ENCODE assay signal across 29 cellular contexts in genomic region chr4:86916392-86916791, GRCh38. TPM values are rescaled to one million over a fixed set of nuclear protein-coding genes. Genes with fewer than 3 reads are reported as not detected.
"Had no signal": no experiment of that assay in that cellular context is flagged by ENCODE, and none has a peak within 500 bp of the region (broad histone marks: within the 10 kb centered on the region; RNA-seq: fewer than 3 reads in every experiment).

No MANE protein-coding gene starts in this region.

- H3K27me3 ChIP-seq: adrenal gland, body of pancreas, esophagus muscularis mucosa, foreskin keratinocyte, gastrocnemius medialis, heart left ventricle had no signal

- DNase-seq: activated CD4-positive, alpha-beta memory T cell treated with anti-CD3 and anti-CD28 coated beads for 36 hours; activated CD4-positive, alpha-beta T cell treated with anti-CD3 and anti-CD28 coated beads for 36 hours; activated CD4-positive, alpha-beta T cell treated with anti-CD3 and anti-CD28 coated beads, Interleukin-2, amount 10 ng/mL, durations not matched to agents 24 days and 14 days; activated CD4-positive, CD25-positive, alpha-beta regulatory T cell; activated CD4-positive, CD25-positive, alpha-beta regulatory T cell treated with anti-CD3 and anti-CD28 coated beads, Interleukin-2, amount 50 U/mL, for 72 hours; activated CD8-positive, alpha-beta T cell treated with anti-CD3 and anti-CD28 coated beads, Interleukin-2, amount 10 ng/mL, durations not matched to agents 7 days and 5 days; activated effector memory CD4-positive, alpha-beta T cell treated with anti-CD3 and anti-CD28 coated beads, Interleukin-2, amount 50 U/mL, for 16 hours; activated naive CD4-positive, alpha-beta T cell treated with anti-CD3 and anti-CD28 coated beads for 36 hours; activated naive CD8-positive, alpha-beta T cell treated with anti-CD3 and anti-CD28 coated beads for 36 hours; activated naive CD8-positive, alpha-beta T cell treated with anti-CD3 and anti-CD28 coated beads, Interleukin-2, amount 50 U/mL, for 24 hours; activated T-cell treated with anti-CD3 and anti-CD28 coated beads, Interleukin-2, amount 50 U/mL, for 4 hours; adrenal gland; amygdala; aorta; body of pancreas; caudate nucleus; effector CD8-positive, alpha-beta T cell; foreskin keratinocyte; gastrocnemius medialis; glutamatergic neuron; heart left ventricle; hypothalamus; T-helper 1 cell; T-helper 17 cell; T1000 had no signal

- H3K4me1 ChIP-seq: adrenal gland, body of pancreas, foreskin keratinocyte had no signal

- H3K36me3 ChIP-seq: adrenal gland, gastrocnemius medialis had no signal

- H3K9me3 ChIP-seq: adrenal gland, body of pancreas, esophagus muscularis mucosa, gastrocnemius medialis, heart left ventricle had no signal

- H3K4me3 ChIP-seq: adrenal gland, body of pancreas, esophagus muscularis mucosa, gastrocnemius medialis, heart left ventricle had no signal

- ATAC-seq: activated CD4-positive, alpha-beta T cell treated with anti-CD3 and anti-CD28 coated beads for 36 hours; activated CD8-positive, alpha-beta T cell treated with anti-CD3 and anti-CD28 coated beads, Interleukin-2, amount 10 ng/mL, durations not matched to agents 7 days and 5 days; activated naive CD8-positive, alpha-beta T cell treated with anti-CD3 and anti-CD28 coated beads, Interleukin-2, amount 50 U/mL, for 24 hours; activated T-cell treated with anti-CD3 and anti-CD28 coated beads, Interleukin-2, amount 50 U/mL, for 4 hours; body of pancreas; foreskin keratinocyte; gastrocnemius medialis; heart left ventricle; T-helper 17 cell had no signal

- H3K27ac ChIP-seq: adrenal gland, body of pancreas, esophagus muscularis mucosa, foreskin keratinocyte, gastrocnemius medialis, heart left ventricle had no signal

- FAIRE-seq: colon had no signal

RNA-seq across cellular contexts. Expression of gene C4orf36, which starts 24.2 kb away (rescaled TPM):
- total RNA-seq: activated CD4-positive, alpha-beta T cell treated with anti-CD3 and anti-CD28 coated beads for 36 hours; activated CD4-positive, alpha-beta T cell treated with anti-CD3 and anti-CD28 coated beads, Interleukin-2, amount 10 ng/mL, durations not matched to agents 24 days and 14 days; activated naive CD8-positive, alpha-beta T cell treated with anti-CD3 and anti-CD28 coated beads for 36 hours; activated T-cell treated with anti-CD3 and anti-CD28 coated beads, Interleukin-2, amount 50 U/mL, for 4 hours; activated T-helper 1 cell treated with anti-CD3 and anti-CD28 coated beads, Interleukin-12 subunit alpha, Interleukin-12 subunit beta, Interleukin-2, Interleukin-4 antibody, amounts not matched to agents 30 ng/mL and 10 ng/mL and 1 ng/mL, durations not matched to agents 14 hours and 24 hours and 36 hours; activated T-helper 2 cell treated with anti-CD3 and anti-CD28 coated beads, Interferon-gamma antibody, Interleukin-2, Interleukin-4, amounts not matched to agents 10 μg/mL and 5 μg/mL and 100 μg/mL, durations not matched to agents 14 hours and 24 hours and 36 hours; T-helper 17 cell had no signal
